Comparison of ENCODE assay signal across 12 cellular contexts in genomic region chr10:22992075-22992474, GRCh38.
DNase-seq lines count a peak whose midpoint lies in the region; ATAC-seq, FAIRE-seq and TF ChIP-seq lines count a peak whose summit lies in the region.
"Had no signal": no experiment of that assay in that cellular context is flagged by ENCODE, and none has a peak within 500 bp of the region (broad histone marks: within the 10 kb centered on the region; RNA-seq: fewer than 3 reads in every experiment).

No MANE protein-coding gene starts in this region.

- no peak overlapping the region for H3K4me3 Mint-ChIP-seq in activated T-cell treated with anti-CD3 and anti-CD28 coated beads, Interleukin-2, amount 50 U/mL, for 4 hours
- H3K4me3 Mint-ChIP-seq in activated T-helper 1 cell treated with anti-CD3 and anti-CD28 coated beads, Interleukin-12 subunit alpha, Interleukin-12 subunit beta, Interleukin-2, Interleukin-4 antibody, amounts not matched to agents 30 ng/mL and 10 ng/mL and 1 ng/mL, durations not matched to agents 14 hours and 24 hours and 36 hours, result no peak overlapping the region

- no peaks in the 10 kb centered on the region for H3K36me3 Mint-ChIP-seq in activated T-cell treated with anti-CD3 and anti-CD28 coated beads, Interleukin-2, amount 50 U/mL, for 4 hours (ENCODE audit: insufficient read depth)
- H3K36me3 Mint-ChIP-seq in activated T-helper 1 cell treated with anti-CD3 and anti-CD28 coated beads, Interleukin-12 subunit alpha, Interleukin-12 subunit beta, Interleukin-2, Interleukin-4 antibody, amounts not matched to agents 30 ng/mL and 10 ng/mL and 1 ng/mL, durations not matched to agents 14 hours and 24 hours and 36 hours (ENCODE audit: low read depth), result no peaks in the 10 kb centered on the region

- ATAC-seq in activated T-cell treated with anti-CD3 and anti-CD28 coated beads, Interleukin-2, amount 50 U/mL, for 4 hours, result peak; percentile 74 to 88
- ATAC-seq in HG02870 (IDR thresholded peaks at IDR 0.05; ENCODE audit: unreplicated experiment) (peak; percentile 72), pancreas (no peak)
- peak; percentile 61 for ATAC-seq in stimulated activated naive CD8-positive, alpha-beta T cell treated with anti-CD3 and anti-CD28 coated beads, Interleukin-15, Interleukin-2, amounts not matched to agents 100 U/mL and 50 U/mL, for 24 hours

- peaks cover 12% of the 10 kb centered on the region for H3K27me3 Mint-ChIP-seq in activated T-cell treated with anti-CD3 and anti-CD28 coated beads, Interleukin-2, amount 50 U/mL, for 4 hours (ENCODE audit: low read depth)
- peaks cover 22% of the 10 kb centered on the region for H3K27me3 Mint-ChIP-seq in activated T-helper 1 cell treated with anti-CD3 and anti-CD28 coated beads, Interleukin-12 subunit alpha, Interleukin-12 subunit beta, Interleukin-2, Interleukin-4 antibody, amounts not matched to agents 30 ng/mL and 10 ng/mL and 1 ng/mL, durations not matched to agents 14 hours and 24 hours and 36 hours (ENCODE audit: insufficient read depth)

- H3K4me1 ChIP-seq in breast epithelium, result no peaks in the 10 kb centered on the region
- H3K4me1 ChIP-seq in pancreas, result no peaks in the 10 kb centered on the region

- H3K36me3 ChIP-seq in breast epithelium (no peaks in the 10 kb centered on the region), pancreas (no peaks in the 10 kb centered on the region)
- H3K36me3 ChIP-seq: cardiac muscle cell had no signal

- peak; percentile 21 for DNase-seq in activated T-cell treated with anti-CD3 and anti-CD28 coated beads, Interleukin-2, amount 50 U/mL, for 4 hours
- DNase-seq in activated T-cell treated with anti-CD3 and anti-CD28 coated beads for 4 hours (no peak), NCI-H146 treated with DMSO at 0.1 percent for 48 hours (lab: John Stamatoyannopoulos, UW; ENCODE audit: unreplicated experiment) (no peak), breast epithelium (ENCODE audit: low spot score in 2 of 2) (no peak), pancreas (no peak)
- DNase-seq in activated T-helper 1 cell treated with anti-CD3 and anti-CD28 coated beads, Interleukin-12 subunit alpha, Interleukin-12 subunit beta, Interleukin-2, Interleukin-4 antibody, amounts not matched to agents 30 ng/mL and 10 ng/mL and 1 ng/mL, durations not matched to agents 14 hours and 24 hours and 36 hours (ENCODE audit: low spot score), result peak; percentile 34
- no peak for DNase-seq in stimulated activated naive CD8-positive, alpha-beta T cell treated with anti-CD3 and anti-CD28 coated beads, Interleukin-15, Interleukin-2, amounts not matched to agents 100 U/mL and 50 U/mL, for 24 hours
- DNase-seq: head of caudate nucleus, retina, substantia nigra had no signal

- TF ChIP-seq POLR2A in breast epithelium (IDR thresholded peaks at IDR 0.05), result no peak

- no peak overlapping the region for H3K27ac Mint-ChIP-seq in activated T-helper 1 cell treated with anti-CD3 and anti-CD28 coated beads, Interleukin-12 subunit alpha, Interleukin-12 subunit beta, Interleukin-2, Interleukin-4 antibody, amounts not matched to agents 30 ng/mL and 10 ng/mL and 1 ng/mL, durations not matched to agents 14 hours and 24 hours and 36 hours

- FAIRE-seq in pancreas (lab: Jason Lieb, UNC), result no peak

- TF ChIP-seq CTCF in breast epithelium (IDR thresholded peaks at IDR 0.05) (no peak), pancreas (IDR thresholded peaks at IDR 0.05) (no peak)

- no peak overlapping the region for H3K4me3 ChIP-seq in breast epithelium
- H3K4me3 ChIP-seq in pancreas, result no peak overlapping the region
- H3K4me3 ChIP-seq: cardiac muscle cell had no signal

- no peaks in the 10 kb centered on the region for H3K9me3 Mint-ChIP-seq in activated T-cell treated with anti-CD3 and anti-CD28 coated beads, Interleukin-2, amount 50 U/mL, for 4 hours
- H3K9me3 Mint-ChIP-seq in activated T-helper 1 cell treated with anti-CD3 and anti-CD28 coated beads, Interleukin-12 subunit alpha, Interleukin-12 subunit beta, Interleukin-2, Interleukin-4 antibody, amounts not matched to agents 30 ng/mL and 10 ng/mL and 1 ng/mL, durations not matched to agents 14 hours and 24 hours and 36 hours, result no peaks in the 10 kb centered on the region

- H3K27me3 ChIP-seq in breast epithelium (no peaks in the 10 kb centered on the region), pancreas (no peaks in the 10 kb centered on the region)
- H3K27me3 ChIP-seq: cardiac muscle cell had no signal

- peaks cover 5% of the 10 kb centered on the region for H3K4me1 Mint-ChIP-seq in activated T-cell treated with anti-CD3 and anti-CD28 coated beads, Interleukin-2, amount 50 U/mL, for 4 hours (ENCODE audit: low read depth)
- peaks cover 22% of the 10 kb centered on the region for H3K4me1 Mint-ChIP-seq in activated T-helper 1 cell treated with anti-CD3 and anti-CD28 coated beads, Interleukin-12 subunit alpha, Interleukin-12 subunit beta, Interleukin-2, Interleukin-4 antibody, amounts not matched to agents 30 ng/mL and 10 ng/mL and 1 ng/mL, durations not matched to agents 14 hours and 24 hours and 36 hours (ENCODE audit: low read depth)

- H3K27ac ChIP-seq in breast epithelium, result no peak overlapping the region
- no peak overlapping the region for H3K27ac ChIP-seq in pancreas
- H3K27ac ChIP-seq: cardiac muscle cell had no signal

- no peaks in the 10 kb centered on the region for H3K9me3 ChIP-seq in breast epithelium
- no peaks in the 10 kb centered on the region for H3K9me3 ChIP-seq in pancreas

- intact Hi-C loops in activated T-helper 1 cell treated with anti-CD3 and anti-CD28 coated beads, Interleukin-12 subunit alpha, Interleukin-12 subunit beta, Interleukin-2, Interleukin-4 antibody, amounts not matched to agents 30 ng/mL and 10 ng/mL and 1 ng/mL, durations not matched to agents 14 hours and 24 hours and 36 hours (cut with micrococcal nuclease), result no loop called here
- intact Hi-C loops in breast epithelium (cut with DNase I; ENCODE audit: low total_unique reads) (no loop called here), pancreas (cut with DNase I) (loop anchor here in 1 of 3 donors (10.0 kb wide), 1 partner anchor 987 kb away; the partner anchor contains the start of gene DNAJC1)

- WGBS in pancreas, 2 donors, result 49 to 50% methylated on average over 5 of the region's 5 CpGs

Comparison
In these comparisons a context has a peak if more than half of its experiments do, and no peak if none do; other contexts are left out.
1. DNase-seq: peak in activated T-cell treated with anti-CD3 and anti-CD28 coated beads, Interleukin-2, amount 50 U/mL, for 4 hours (single experiment) and activated T-helper 1 cell treated with anti-CD3 and anti-CD28 coated beads, Interleukin-12 subunit alpha, Interleukin-12 subunit beta, Interleukin-2, Interleukin-4 antibody, amounts not matched to agents 30 ng/mL and 10 ng/mL and 1 ng/mL, durations not matched to agents 14 hours and 24 hours and 36 hours (single experiment); none in activated T-cell treated with anti-CD3 and anti-CD28 coated beads for 4 hours (single experiment), stimulated activated naive CD8-positive, alpha-beta T cell treated with anti-CD3 and anti-CD28 coated beads, Interleukin-15, Interleukin-2, amounts not matched to agents 100 U/mL and 50 U/mL, for 24 hours (single experiment), NCI-H146 treated with DMSO at 0.1 percent for 48 hours (single experiment), breast epithelium (0 of 2) and pancreas (0 of 6).
2. ATAC-seq: peak in activated T-cell treated with anti-CD3 and anti-CD28 coated beads, Interleukin-2, amount 50 U/mL, for 4 hours (2 of 2), HG02870 (single experiment) and stimulated activated naive CD8-positive, alpha-beta T cell treated with anti-CD3 and anti-CD28 coated beads, Interleukin-15, Interleukin-2, amounts not matched to agents 100 U/mL and 50 U/mL, for 24 hours (single experiment); none in pancreas (0 of 4).